26 cellular contexts compared by ENCODE assay signal in the genomic region with DNA sequence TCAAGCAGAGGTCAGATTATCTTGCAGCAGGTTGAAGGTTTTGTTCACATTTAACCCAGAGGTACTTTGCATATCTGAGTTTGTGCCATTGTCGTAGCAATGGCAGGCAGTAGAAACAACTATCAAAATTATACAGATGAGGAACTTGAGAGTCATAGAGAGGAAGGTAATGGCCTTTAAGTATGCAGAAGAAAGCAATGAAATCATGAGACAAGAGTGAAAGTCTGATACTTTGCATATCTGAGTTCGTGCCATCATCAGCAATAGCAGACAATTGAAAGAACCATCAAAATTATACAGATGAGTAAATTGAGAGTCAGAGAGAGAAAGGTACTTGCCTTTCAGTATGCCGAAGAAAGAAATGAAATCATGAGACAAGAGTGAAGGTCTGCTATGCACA.
"Had no signal": no experiment of that assay in that cellular context is flagged by ENCODE, and none has a peak within 500 bp of the region (broad histone marks: within the 10 kb centered on the region; RNA-seq: fewer than 3 reads in every experiment).

No MANE protein-coding gene starts in this region.

- H3K4me3 ChIP-seq: colonic mucosa, esophagus squamous epithelium, gastrocnemius medialis, heart right ventricle, left lung, lower lobe of right lung had no signal

- ATAC-seq: effector memory CD8-positive, alpha-beta T cell; esophagus mucosa; gastrocnemius medialis; heart right ventricle; left cardiac atrium; left lung; left ventricle myocardium superior; lower lobe of right lung had no signal

- H3K4me1 ChIP-seq: colonic mucosa, esophagus squamous epithelium, gastrocnemius medialis, heart right ventricle, left lung, lower lobe of right lung had no signal

- DNase-seq: colonic mucosa; cortex of kidney; effector CD8-positive, alpha-beta T cell; effector memory CD8-positive, alpha-beta T cell; endodermal cell; erythroblast; esophagus squamous epithelium; foreskin fibroblast; foreskin melanocyte; gastrocnemius medialis; glutamatergic neuron; head of caudate nucleus; heart right ventricle; hippocampal formation; left cardiac atrium; left lung; left ventricle myocardium superior; lower lobe of right lung; mesendoderm; midbrain had no signal

- H3K27ac Mint-ChIP-seq: dendritic cell treated with granulocyte-macrophage colony-stimulating factor and Interleukin-4, amounts not matched to agents 40 ng/mL and 50 ng/mL, for 4 days; effector memory CD8-positive, alpha-beta T cell; endodermal cell had no signal

- H3K4me3 Mint-ChIP-seq: dendritic cell treated with granulocyte-macrophage colony-stimulating factor and Interleukin-4, amounts not matched to agents 40 ng/mL and 50 ng/mL, for 4 days; effector memory CD8-positive, alpha-beta T cell; endodermal cell had no signal

- H3K9me3 ChIP-seq: colonic mucosa, esophagus squamous epithelium, gastrocnemius medialis, heart right ventricle, left lung, lower lobe of right lung had no signal

- H3K27me3 ChIP-seq: colonic mucosa, esophagus squamous epithelium, gastrocnemius medialis, heart right ventricle, left lung had no signal

- H3K27ac ChIP-seq: colonic mucosa, epithelial cell of prostate, esophagus squamous epithelium, gastrocnemius medialis, heart right ventricle, left lung, lower lobe of right lung had no signal

- FAIRE-seq: endometrium, islet of Langerhans, keratinocyte had no signal

- H3K9me3 Mint-ChIP-seq: endodermal cell had no signal

- H3K36me3 ChIP-seq: colonic mucosa, esophagus squamous epithelium, gastrocnemius medialis, heart right ventricle, left lung, lower lobe of right lung had no signal

- H3K27me3 Mint-ChIP-seq: dendritic cell treated with granulocyte-macrophage colony-stimulating factor and Interleukin-4, amounts not matched to agents 40 ng/mL and 50 ng/mL, for 4 days; effector memory CD8-positive, alpha-beta T cell had no signal
